In the genomic region with DNA sequence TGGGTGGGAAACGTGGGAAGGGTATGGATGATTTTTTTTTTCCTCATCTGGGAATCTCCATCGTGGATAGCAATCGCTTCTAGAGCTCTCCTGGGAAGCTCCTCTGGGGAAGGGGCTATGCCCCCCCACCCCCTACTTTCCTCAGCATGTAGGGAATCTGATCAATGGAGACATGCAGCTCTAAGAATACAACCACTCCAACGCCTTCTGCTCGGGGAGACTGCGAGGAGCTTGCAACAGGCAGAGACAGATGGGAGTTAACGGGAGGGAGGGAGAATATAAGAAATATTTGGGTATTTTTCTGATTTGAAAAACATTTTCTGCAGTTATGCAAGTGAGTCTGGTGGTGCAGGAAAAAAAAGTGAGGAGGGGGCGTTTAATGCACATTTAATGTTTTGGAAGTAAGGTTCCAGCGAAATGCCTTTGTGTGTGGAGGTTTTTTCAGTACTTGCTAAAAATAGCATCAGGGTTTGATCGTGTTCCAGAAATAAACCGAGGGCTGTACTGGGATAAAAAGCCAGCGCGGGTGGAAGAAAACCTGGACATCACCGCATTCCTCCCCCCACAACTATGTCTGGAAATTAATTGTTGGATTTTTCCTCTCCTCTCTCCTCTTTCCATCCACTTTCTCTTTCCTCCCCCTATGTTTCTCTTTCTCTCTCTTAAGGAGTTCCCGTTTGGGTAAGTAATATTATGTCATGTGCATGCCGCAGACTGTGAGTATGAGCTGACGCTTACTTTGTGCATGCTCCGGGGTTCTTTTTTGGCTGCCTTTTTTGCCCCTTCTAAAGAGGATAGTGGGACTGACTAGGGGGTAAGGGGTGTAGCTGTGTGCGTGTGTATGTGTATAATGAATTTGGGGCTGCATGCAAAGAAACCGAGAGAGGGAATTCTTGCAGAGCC, we compare ENCODE assay signal across 11 cellular contexts.
DNase-seq lines count a peak whose midpoint lies in the region; ATAC-seq and TF ChIP-seq lines count a peak whose summit lies in the region.
"Had no signal": no experiment of that assay in that cellular context is flagged by ENCODE, and none has a peak within 500 bp of the region (broad histone marks: within the 10 kb centered on the region; RNA-seq: fewer than 3 reads in every experiment).

No MANE protein-coding gene starts in this region.

- peaks cover 21% of the 10 kb centered on the region for H3K4me1 Mint-ChIP-seq in Calu3 (ENCODE audit: low read depth, unreplicated experiment)

- H3K9me2 ChIP-seq in MM.1S (replicated peaks; ENCODE audit: insufficient read depth, low read length) = no peaks in the 10 kb centered on the region

- H3K36me3 ChIP-seq in MM.1S (replicated peaks; ENCODE audit: insufficient read depth, low read length) (no peaks in the 10 kb centered on the region), endocrine pancreas (ENCODE audit: control insufficient read depth, insufficient read depth, low read length) (no peaks in the 10 kb centered on the region), trophoblast cell (ENCODE audit: control insufficient read depth in 1 of 2, insufficient read depth in 2 of 2, low read length in 2 of 2) (no peaks in the 10 kb centered on the region), body of pancreas (replicated peaks in 1 of 2; ENCODE audit: insufficient read depth in 1 of 2, low read depth in 2 of 2) (no peaks in the 10 kb centered on the region)
- H3K36me3 ChIP-seq: Peyer's patch had no signal

- H4K91ac ChIP-seq in trophoblast cell (ENCODE audit: low read depth, low read length) = no peak overlapping the region

- H4K12ac ChIP-seq in trophoblast cell (ENCODE audit: low read depth, low read length) = no peak overlapping the region

- H3K18ac ChIP-seq in trophoblast cell (ENCODE audit: low read length) = no peak overlapping the region

- no peak overlapping the region for H3K14ac ChIP-seq in trophoblast cell (ENCODE audit: low read length)

- H3K4me3 ChIP-seq in MM.1S (ENCODE audit: low read length) (no peak overlapping the region), endocrine pancreas (ENCODE audit: control insufficient read depth, insufficient read depth, low read length) (peak overlapping the region; percentile 67), trophoblast cell (ENCODE audit: low read depth, low read length) (no peak overlapping the region), body of pancreas (no peak overlapping the region)
- H3K4me3 ChIP-seq: lung had no signal

- TF ChIP-seq POLR2A in body of pancreas (IDR thresholded peaks at IDR 0.05) = no peak
- TF ChIP-seq POLR2A in erythroblast (IDR thresholded peaks at IDR 0.05; ENCODE audit: low read length) = no peak

- no peak overlapping the region for H3K27ac Mint-ChIP-seq in Calu3 (ENCODE audit: unreplicated experiment)

- H3K4me1 ChIP-seq in MM.1S (ENCODE audit: low read length) (peaks cover 15% of the 10 kb centered on the region), endocrine pancreas (ENCODE audit: control insufficient read depth, insufficient read depth, low read length) (no peaks in the 10 kb centered on the region), trophoblast cell (ENCODE audit: control insufficient read depth in 1 of 2, insufficient read depth in 2 of 2, low read length in 2 of 2) (peaks cover 6 to 19% of the 10 kb centered on the region in 2 experiments), body of pancreas (peaks cover 49% of the 10 kb centered on the region)

- H3K79me2 ChIP-seq in MM.1S (ENCODE audit: low read length) (no peaks in the 10 kb centered on the region), trophoblast cell (ENCODE audit: control insufficient read depth, insufficient read depth, low read length, poor library complexity) (no peaks in the 10 kb centered on the region)

- no peaks in the 10 kb centered on the region for H3F3A ChIP-seq in MM.1S (ENCODE audit: insufficient read depth, low read length)

- H3K79me1 ChIP-seq in trophoblast cell (ENCODE audit: low read length) = no peaks in the 10 kb centered on the region

- no peak for ATAC-seq in body of pancreas
- no peak for ATAC-seq in activated CD4-positive, CD25-positive, alpha-beta regulatory T cell treated with anti-CD3 and anti-CD28 coated beads, Interleukin-2, amount 50 U/mL, for 24 hours

- peaks cover 100% of the 10 kb centered on the region for H3K27me3 Mint-ChIP-seq in Calu3 (ENCODE audit: unreplicated experiment)

- DNase-seq in Calu3 (no peak), MM.1S (no peak), trophoblast cell (no peak), body of pancreas (no peak), NCI-H1930 (lab: John Stamatoyannopoulos, UW) (no peak), erythroblast (lab: John Stamatoyannopoulos, UW) (no peak)
- DNase-seq: activated CD4-positive, alpha-beta T cell treated with anti-CD3 and anti-CD28 coated beads, Interleukin-2, amount 50 U/mL, for 4 hours; Peyer's patch had no signal

- no peak overlapping the region for H2BK12ac ChIP-seq in trophoblast cell (ENCODE audit: low read length)

- no TSS peak for BruUV-seq in Calu3 (replicated peaks; lab: Mats Ljungman, UMichigan)

- peaks cover 62% of the 10 kb centered on the region for H3K27me3 ChIP-seq in MM.1S (replicated peaks; ENCODE audit: insufficient read depth, low read length)
- no peaks in the 10 kb centered on the region for H3K27me3 ChIP-seq in endocrine pancreas (ENCODE audit: control insufficient read depth, insufficient read depth, low read length)
- peaks cover 76% of the 10 kb centered on the region for H3K27me3 ChIP-seq in trophoblast cell (ENCODE audit: insufficient read depth, low read length)
- H3K27me3 ChIP-seq in body of pancreas = peaks cover 0 to 51% of the 10 kb centered on the region in 2 donors

- intact Hi-C loops in Calu3 (cut with micrococcal nuclease; ENCODE audit: unreplicated experiment) = no loop called here
- intact Hi-C loops in body of pancreas (cut with DNase I) = no loop called here

- TF ChIP-seq CTCF in Calu3 (IDR thresholded peaks at IDR 0.05; ENCODE audit: unreplicated experiment) = no peak
- TF ChIP-seq CTCF in MM.1S (IDR thresholded peaks at IDR 0.05; ENCODE audit: low read length) = no peak
- TF ChIP-seq CTCF in body of pancreas (IDR thresholded peaks at IDR 0.05) = no peak

- no peaks in the 10 kb centered on the region for H3K9me3 Mint-ChIP-seq in Calu3 (ENCODE audit: low read depth, unreplicated experiment)

- no peak overlapping the region for H2AK5ac ChIP-seq in trophoblast cell (ENCODE audit: low read length)

- H3K27ac ChIP-seq in MM.1S (ENCODE audit: low read length) (no peak overlapping the region), trophoblast cell (ENCODE audit: low read depth, low read length) (no peak overlapping the region), body of pancreas (no peak overlapping the region)
- H3K27ac ChIP-seq: Peyer's patch had no signal

- H4K20me1 ChIP-seq in MM.1S (ENCODE audit: insufficient read depth, low read length) = no peaks in the 10 kb centered on the region

- no peak overlapping the region for H4K8ac ChIP-seq in trophoblast cell (ENCODE audit: low read depth, low read length)

- peaks cover 16% of the 10 kb centered on the region for H3K36me3 Mint-ChIP-seq in Calu3 (ENCODE audit: insufficient read depth, unreplicated experiment)

- no peak overlapping the region for H3K4ac ChIP-seq in trophoblast cell (ENCODE audit: low read depth, low read length)

- H2AFZ ChIP-seq in MM.1S (ENCODE audit: low read length) (no peak overlapping the region), trophoblast cell (ENCODE audit: insufficient read depth, low read length, poor library complexity) (no peak overlapping the region)

- H3K4me2 ChIP-seq in MM.1S (ENCODE audit: low read depth, low read length) = peak overlapping the region; percentile 13; the same call in 1 of the 2 replicates
- H3K4me2 ChIP-seq in trophoblast cell (ENCODE audit: low read length) = peak overlapping the region; percentile 54

- no peak overlapping the region for H2BK120ac ChIP-seq in trophoblast cell (ENCODE audit: insufficient read depth, low read length, poor library complexity)

- no peak overlapping the region for H3K23ac ChIP-seq in trophoblast cell (ENCODE audit: low read length)

- CTCF ChIA-PET in Calu3 (lab: Charles Lee) = no interaction called here

- no CpG with 5 or more reads among the region's 20 CpGs for WGBS in trophoblast cell (ENCODE audit: extremely low coverage, insufficient coverage, insufficient read length)
- WGBS in body of pancreas, 2 donors = 5 to 8% methylated on average over 20 of the region's 20 CpGs

- H3K9ac ChIP-seq in MM.1S (ENCODE audit: low read length) (no peak overlapping the region), endocrine pancreas (ENCODE audit: control insufficient read depth, insufficient read depth, low read length) (peak overlapping the region; percentile 30), trophoblast cell (ENCODE audit: low read length) (no peak overlapping the region)

- no peak overlapping the region for H2BK5ac ChIP-seq in trophoblast cell (ENCODE audit: low read depth, low read length, poor library complexity)

- peak overlapping the region; percentile 32 for H3K4me3 Mint-ChIP-seq in Calu3 (ENCODE audit: low read depth, unreplicated experiment)

- H3K9me3 ChIP-seq in MM.1S (replicated peaks; ENCODE audit: insufficient read depth, low read length) (no peaks in the 10 kb centered on the region), endocrine pancreas (ENCODE audit: control insufficient read depth, low read length) (no peaks in the 10 kb centered on the region), trophoblast cell (ENCODE audit: insufficient read depth, low read depth, low read length) (peaks cover 2% of the 10 kb centered on the region), body of pancreas (no peaks in the 10 kb centered on the region)
- H3K9me3 ChIP-seq: Peyer's patch had no signal
